Comparison of ENCODE assay signal across 23 cellular contexts in the genomic region with DNA sequence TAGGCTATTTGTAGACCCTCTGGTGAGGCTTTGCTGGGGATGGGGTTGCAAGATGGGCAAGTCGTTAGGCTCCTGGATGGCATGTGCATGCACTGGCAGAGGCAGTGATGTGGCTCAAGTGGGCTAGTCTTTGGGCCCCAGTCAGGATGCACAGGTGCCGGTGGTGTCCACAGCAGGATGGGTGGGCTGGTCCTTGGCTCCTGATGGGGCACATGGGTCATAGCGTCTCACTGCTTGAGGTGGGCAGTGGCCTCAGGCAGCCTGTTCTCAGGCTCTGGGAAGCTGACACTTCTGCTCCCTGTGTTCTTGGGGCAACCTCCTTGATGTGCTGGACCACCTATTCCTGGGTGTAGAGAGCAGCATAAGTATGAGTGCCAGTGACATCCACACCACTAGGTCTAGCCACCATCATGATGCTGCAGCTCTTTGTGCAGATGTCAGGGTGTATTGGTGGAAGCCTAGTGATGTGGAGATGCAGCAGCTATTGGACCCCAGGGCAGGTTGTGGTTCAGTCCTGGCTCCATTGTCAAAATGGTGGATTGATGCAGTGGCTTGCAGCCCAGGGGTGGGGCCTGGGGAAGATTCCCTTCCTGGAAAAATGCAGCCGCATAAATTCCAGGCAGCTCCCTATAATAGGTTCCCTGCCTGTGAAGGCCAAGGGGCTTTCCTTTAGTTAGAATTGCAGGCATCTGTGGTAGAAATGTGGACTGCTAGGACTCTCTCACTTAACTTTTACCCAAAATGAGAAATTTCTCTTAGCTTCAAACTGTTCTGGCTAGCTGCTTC.
"Had no signal": no experiment of that assay in that cellular context is flagged by ENCODE, and none has a peak within 500 bp of the region (broad histone marks: within the 10 kb centered on the region; RNA-seq: fewer than 3 reads in every experiment).

No MANE protein-coding gene starts in this region.

- DNase-seq: activated B cell treated with CpG ODN at 0.5 μM for 24 hours; activated CD4-positive, alpha-beta T cell treated with anti-CD3 and anti-CD28 coated beads for 1 hour; activated CD4-positive, alpha-beta T cell treated with anti-CD3 and anti-CD28 coated beads, Interleukin-2, amount 10 ng/mL, durations not matched to agents 24 days and 14 days; activated CD4-positive, alpha-beta T cell treated with anti-CD3 and anti-CD28 coated beads, Interleukin-2, amount 50 U/mL, for 48 hours; activated CD8-positive, alpha-beta memory T cell treated with anti-CD3 and anti-CD28 coated beads, Interleukin-2, amount 10 ng/mL, durations not matched to agents 7 days and 5 days; activated effector memory CD4-positive, alpha-beta T cell treated with anti-CD3 and anti-CD28 coated beads, Interleukin-2, amount 50 U/mL, for 16 hours; activated naive CD4-positive, alpha-beta T cell treated with Interleukin-2 at 50 U/mL for 16 hours; activated naive CD8-positive, alpha-beta T cell treated with anti-CD3 and anti-CD28 coated beads, Interleukin-2, amount 50 U/mL, for 24 hours; activated T-cell treated with anti-CD3 and anti-CD28 coated beads, Interleukin-2, amount 50 U/mL, for 4 hours; amniotic stem cell; MG63; NCI-H1105; NCI-H1436 treated with DMSO at 0.1 percent for 48 hours; NCI-H187; NCI-H2081; NCI-H510A treated with DMSO at 0.1 percent for 48 hours; NCI-H69; PC-3; SHP77 treated with DMSO at 0.1 percent for 48 hours had no signal

- H3K27ac Mint-ChIP-seq: activated B cell treated with CpG ODN at 0.5 μM for 24 hours; activated CD4-positive, alpha-beta T cell treated with anti-CD3 and anti-CD28 coated beads, Interleukin-2, amount 10 ng/mL, durations not matched to agents 24 days and 14 days; activated CD8-positive, alpha-beta memory T cell treated with anti-CD3 and anti-CD28 coated beads, Interleukin-2, amount 10 ng/mL, durations not matched to agents 7 days and 5 days; activated naive CD4-positive, alpha-beta T cell treated with anti-CD3 and anti-CD28 coated beads, Interleukin-2, amount 50 U/mL, for 72 hours; activated naive CD8-positive, alpha-beta T cell treated with anti-CD3 and anti-CD28 coated beads, Interleukin-2, amount 50 U/mL, for 24 hours; brain; T-helper 1 cell treated with Interleukin-12 subunit alpha and Interleukin-12 subunit beta and Interleukin-4 antibody, amounts not matched to agents 30 μg/mL and 1 μg/mL, for 36 hours had no signal

- H3K9me3 Mint-ChIP-seq: activated CD4-positive, alpha-beta T cell treated with anti-CD3 and anti-CD28 coated beads, Interleukin-2, amount 10 ng/mL, durations not matched to agents 24 days and 14 days had no signal

- H3K36me3 ChIP-seq: cardiac muscle cell, MG63 had no signal

- H3K4me3 Mint-ChIP-seq: activated B cell treated with CpG ODN at 0.5 μM for 24 hours; activated CD4-positive, alpha-beta T cell treated with anti-CD3 and anti-CD28 coated beads, Interleukin-2, amount 10 ng/mL, durations not matched to agents 24 days and 14 days; activated CD8-positive, alpha-beta memory T cell treated with anti-CD3 and anti-CD28 coated beads, Interleukin-2, amount 10 ng/mL, durations not matched to agents 7 days and 5 days; activated naive CD8-positive, alpha-beta T cell treated with anti-CD3 and anti-CD28 coated beads, Interleukin-2, amount 50 U/mL, for 24 hours; activated T-cell treated with anti-CD3 and anti-CD28 coated beads, Interleukin-2, amount 50 U/mL, for 4 hours; brain; T-helper 1 cell treated with Interleukin-12 subunit alpha and Interleukin-12 subunit beta and Interleukin-4 antibody, amounts not matched to agents 30 μg/mL and 1 μg/mL, for 36 hours had no signal

- H3K27me3 ChIP-seq: cardiac muscle cell, MG63 had no signal

- H3K4me3 ChIP-seq: cardiac muscle cell, MG63 had no signal

- H3K9me3 ChIP-seq: MG63 had no signal

- ATAC-seq: activated CD8-positive, alpha-beta memory T cell treated with anti-CD3 and anti-CD28 coated beads, Interleukin-2, amount 10 ng/mL, durations not matched to agents 7 days and 5 days; activated naive CD4-positive, alpha-beta T cell treated with anti-CD3 and anti-CD28 coated beads, Interleukin-2, amount 50 U/mL, for 72 hours; activated naive CD8-positive, alpha-beta T cell treated with anti-CD3 and anti-CD28 coated beads, Interleukin-2, amount 50 U/mL, for 24 hours; activated T-cell treated with anti-CD3 and anti-CD28 coated beads, Interleukin-2, amount 50 U/mL, for 4 hours; PC-3 had no signal

- H3K27ac ChIP-seq: cardiac muscle cell had no signal

- H3K27me3 Mint-ChIP-seq: activated B cell treated with CpG ODN at 0.5 μM for 24 hours; activated CD4-positive, alpha-beta T cell treated with anti-CD3 and anti-CD28 coated beads, Interleukin-2, amount 10 ng/mL, durations not matched to agents 24 days and 14 days; activated CD8-positive, alpha-beta memory T cell treated with anti-CD3 and anti-CD28 coated beads, Interleukin-2, amount 10 ng/mL, durations not matched to agents 7 days and 5 days; activated naive CD8-positive, alpha-beta T cell treated with anti-CD3 and anti-CD28 coated beads, Interleukin-2, amount 50 U/mL, for 24 hours had no signal

- H3K36me3 Mint-ChIP-seq: activated CD8-positive, alpha-beta memory T cell treated with anti-CD3 and anti-CD28 coated beads, Interleukin-2, amount 10 ng/mL, durations not matched to agents 7 days and 5 days; brain had no signal

- H3K4me1 Mint-ChIP-seq: activated B cell treated with CpG ODN at 0.5 μM for 24 hours; activated CD4-positive, alpha-beta T cell treated with anti-CD3 and anti-CD28 coated beads, Interleukin-2, amount 10 ng/mL, durations not matched to agents 24 days and 14 days; activated CD8-positive, alpha-beta memory T cell treated with anti-CD3 and anti-CD28 coated beads, Interleukin-2, amount 10 ng/mL, durations not matched to agents 7 days and 5 days; activated naive CD8-positive, alpha-beta T cell treated with anti-CD3 and anti-CD28 coated beads, Interleukin-2, amount 50 U/mL, for 24 hours; brain had no signal
